Comparison of ENCODE assay signal across 9 cellular contexts in genomic region chr10:80458638-80459037, GRCh38. TPM values are rescaled to one million over a fixed set of nuclear protein-coding genes. Genes with fewer than 3 reads are reported as not detected.
DNase-seq lines count a peak whose midpoint lies in the region; ATAC-seq and TF ChIP-seq lines count a peak whose summit lies in the region.
"Had no signal": no experiment of that assay in that cellular context is flagged by ENCODE, and none has a peak within 500 bp of the region (broad histone marks: within the 10 kb centered on the region; RNA-seq: fewer than 3 reads in every experiment).

No MANE protein-coding gene starts in this region.

- ATAC-seq in heart right ventricle (no peak), Right ventricle myocardium superior (ENCODE audit: poor library complexity) (no peak)
- ATAC-seq in central memory CD8-positive, alpha-beta T cell (replicated peaks; ENCODE audit: extremely low read depth, poor library complexity, severe bottlenecking), result no peak

- H3K9me3 ChIP-seq in heart right ventricle (no peaks in the 10 kb centered on the region), muscle layer of duodenum (ENCODE audit: control insufficient read depth in 1 of 2, low read length in 2 of 2) (no peaks in the 10 kb centered on the region)

- peaks cover 19% of the 10 kb centered on the region for H3K36me3 Mint-ChIP-seq in central memory CD8-positive, alpha-beta T cell (ENCODE audit: insufficient read depth)

- TF ChIP-seq CTCF in heart right ventricle (IDR thresholded peaks at IDR 0.05), result no peak

- H3K4me1 ChIP-seq in heart right ventricle (peaks cover 28 to 87% (median 84%) of the 10 kb centered on the region in 9 donors), muscle layer of duodenum (ENCODE audit: control insufficient read depth in 1 of 2, insufficient read depth in 2 of 2, low read length in 2 of 2) (peaks cover 62 to 64% of the 10 kb centered on the region in 2 donors)

- H3K27me3 Mint-ChIP-seq in central memory CD8-positive, alpha-beta T cell, result no peaks in the 10 kb centered on the region

- DNase-seq in heart right ventricle, result no peak
- DNase-seq in Right ventricle myocardium superior, result no peak
- DNase-seq in central memory CD8-positive, alpha-beta T cell (ENCODE audit: low spot score in 2 of 2), result no peak
- DNase-seq in NCI-H1436 treated with DMSO at 0.1 percent for 48 hours (lab: John Stamatoyannopoulos, UW), result no peak
- no peak for DNase-seq in ureter (ENCODE audit: low spot score)
- no peak for DNase-seq in 8988T
- DNase-seq in nucleus accumbens (lab: John Stamatoyannopoulos, UW), result no peak
- DNase-seq: NCI-H146 had no signal

- H3K27me3 ChIP-seq in heart right ventricle, result no peaks in the 10 kb centered on the region
- H3K27me3 ChIP-seq in muscle layer of duodenum (ENCODE audit: low read depth, low read length), result no peaks in the 10 kb centered on the region

- H3K9me3 Mint-ChIP-seq in central memory CD8-positive, alpha-beta T cell, result no peaks in the 10 kb centered on the region

- WGBS in heart right ventricle, 2 donors, result 66 to 76% methylated on average over 6 of the region's 6 CpGs

- H3K27ac Mint-ChIP-seq in central memory CD8-positive, alpha-beta T cell (ENCODE audit: low read depth), result peak overlapping the region; percentile 92

- H3K4me3 Mint-ChIP-seq in central memory CD8-positive, alpha-beta T cell, result peak overlapping the region; percentile 96

- H3K27ac ChIP-seq in heart right ventricle, result peak overlapping the region in 9 of 10 donors; percentile 65 to 100 (median 84)
- H3K27ac ChIP-seq in muscle layer of duodenum (ENCODE audit: low read length), result peak overlapping the region; percentile 80

- H3K4me3 ChIP-seq in heart right ventricle, result peak overlapping the region in 6 of 10 donors; percentile 3 to 97 (median 24)
- peak overlapping the region in 1 of 2 donors; percentile 31 for H3K4me3 ChIP-seq in muscle layer of duodenum (ENCODE audit: low read depth in 1 of 2, low read length in 2 of 2)

- intact Hi-C loops in heart right ventricle (cut with DNase I), result loop anchor here in 1 of 10 donors (5.0 kb wide), 1 partner anchor 39 kb away; no protein-coding TSS in a partner anchor
- intact Hi-C loops in Right ventricle myocardium superior (cut with DNase I), result no loop called here

- peaks cover 81% of the 10 kb centered on the region for H3K4me1 Mint-ChIP-seq in central memory CD8-positive, alpha-beta T cell

- H3K36me3 ChIP-seq in heart right ventricle (peaks cover 0 to 8% (median 0%) of the 10 kb centered on the region in 9 donors), muscle layer of duodenum (ENCODE audit: control insufficient read depth in 1 of 2, insufficient read depth in 2 of 2, low read length in 2 of 2) (no peaks in the 10 kb centered on the region)

RNA-seq across cellular contexts. Expression of gene TSPAN14, which starts 4.5 kb away (rescaled TPM):
- total RNA-seq in heart right ventricle (10 to 100 TPM; 21.7 to 57.2 (median 27.6) TPM), Right ventricle myocardium superior (36.6 TPM), ureter (177 TPM)
- 10 to 100 TPM; 16.9 to 35.0 TPM for polyA plus RNA-seq in heart right ventricle

RNA-seq across cellular contexts. Expression of gene PRXL2A, which starts 50.3 kb away (rescaled TPM):
- total RNA-seq in heart right ventricle (100 to 1,000 TPM in 3 of 10 donors, 10 to 100 TPM in 7; 57.3 to 135 (median 84.3) TPM), Right ventricle myocardium superior (110 TPM), ureter (118 TPM)
- polyA plus RNA-seq in heart right ventricle, result 10 to 100 TPM; 46.0 to 54.6 TPM
